8 cellular contexts compared by ENCODE assay signal in genomic region chr19:10230155-10230903, GRCh38. TPM values are rescaled to one million over a fixed set of nuclear protein-coding genes. Genes with fewer than 3 reads are reported as not detected.
A peak's percentile ranks its signal among the peaks of the same experiment; 100 is the strongest.
DNase-seq lines count a peak whose midpoint lies in the region; ATAC-seq and TF ChIP-seq lines count a peak whose summit lies in the region.

No MANE protein-coding gene starts in this region.

- peak overlapping the region; percentile 43; the same call in 1 of the 2 replicates for H2BK20ac ChIP-seq in IMR-90 (ENCODE audit: low read depth, low read length)

- intact Hi-C loops in IMR-90 (cut with micrococcal nuclease) = loop anchor here (2.0 kb wide), 1 partner anchor 36 kb away; the partner anchor contains the start of gene DNMT1
- intact Hi-C loops in naive thymus-derived CD4-positive, alpha-beta T cell (cut with micrococcal nuclease) = loop anchor here in 1 of 2 donors (2.0 kb wide), 1 partner anchor 36 kb away; the partner anchor contains the start of gene DNMT1

- peaks cover 25% of the 10 kb centered on the region for H4K20me1 ChIP-seq in IMR-90 (ENCODE audit: insufficient read depth, low read length)

- no peaks in the 10 kb centered on the region for H3K27me3 ChIP-seq in IMR-90 (ENCODE audit: control insufficient read depth, insufficient read depth, low read length)
- H3K27me3 ChIP-seq in naive thymus-derived CD4-positive, alpha-beta T cell (ENCODE audit: control insufficient read depth in 2 of 2, insufficient read depth in 2 of 2, low read length in 2 of 2) = no peaks in the 10 kb centered on the region

- no peak overlapping the region for H2BK15ac ChIP-seq in IMR-90 (ENCODE audit: low read depth, low read length)

- dilution Hi-C loops in IMR-90 (cut with HindIII; ENCODE audit: low sequenced_read_pairs, unreplicated experiment) = no loop called here

- peak overlapping the region; percentile 93 for H2AFZ ChIP-seq in IMR-90 (replicated peaks; ENCODE audit: low read length, poor library complexity)

- WGBS in IMR-90 (ENCODE audit: extremely low coverage in 2 of 2, insufficient read length in 1 of 2), 2 experiments = 0% methylated on average over 4 of the region's 72 CpGs; no CpG with 5 or more reads in 1 of the 2 experiments

- H3K36me3 ChIP-seq in IMR-90 (ENCODE audit: control insufficient read depth, insufficient read depth, low read length) = peaks cover 7% of the 10 kb centered on the region; the same call in 1 of the 2 replicates
- H3K36me3 ChIP-seq in naive thymus-derived CD4-positive, alpha-beta T cell (ENCODE audit: control insufficient read depth in 2 of 3, insufficient read depth in 3 of 3, low read length in 3 of 3) = peaks cover 0 to 9% (median 0%) of the 10 kb centered on the region in 3 experiments

- H4K5ac ChIP-seq in IMR-90 (ENCODE audit: low read depth, low read length) = peak overlapping the region; percentile 47

- no peaks in the 10 kb centered on the region for H3K9me3 ChIP-seq in IMR-90 (ENCODE audit: control insufficient read depth, insufficient read depth, low read length)
- no peaks in the 10 kb centered on the region for H3K9me3 ChIP-seq in naive thymus-derived CD4-positive, alpha-beta T cell (ENCODE audit: control insufficient read depth in 2 of 3, low read length in 3 of 3)

- peak overlapping the region; percentile 89 for H3K27ac ChIP-seq in IMR-90 (ENCODE audit: insufficient read depth, low read length)
- peak overlapping the region; percentile 94 for H3K27ac ChIP-seq in naive thymus-derived CD4-positive, alpha-beta T cell (ENCODE audit: low read depth, low read length)

- peak overlapping the region; percentile 62 to 75 for H4K8ac ChIP-seq in IMR-90 (ENCODE audit: low read depth in 2 of 2, low read length in 2 of 2)

- 0 out of 2 replicates have a peak overlapping the region, but pooled peaks have one; percentile 27 for H3K56ac ChIP-seq in IMR-90 (ENCODE audit: extremely low read depth, insufficient read depth, low read length)

- no peak overlapping the region for H3K27ac Mint-ChIP-seq in endothelial cell (ENCODE audit: unreplicated experiment)
- peak overlapping the region; percentile 28 to 89 (median 82) for H3K27ac Mint-ChIP-seq in naive thymus-derived CD4-positive, alpha-beta T cell

- no peak for TF ChIP-seq CTCF in IMR-90 (conservative IDR thresholded peaks at IDR 0.05; ENCODE audit: low read depth, low read length)
- peak; percentile 15 for TF ChIP-seq CTCF in endothelial cell (IDR thresholded peaks at IDR 0.05; ENCODE audit: unreplicated experiment)

- peak overlapping the region; percentile 74 for H2AK5ac ChIP-seq in IMR-90 (ENCODE audit: low read depth, low read length)

- H3K4me3 Mint-ChIP-seq in endothelial cell (ENCODE audit: unreplicated experiment) = peak overlapping the region; percentile 86
- H3K4me3 Mint-ChIP-seq in naive thymus-derived CD4-positive, alpha-beta T cell = peak overlapping the region; percentile 79 to 94 (median 88)

- peaks cover 8% of the 10 kb centered on the region for H3K36me3 Mint-ChIP-seq in endothelial cell (ENCODE audit: low read depth, unreplicated experiment)
- no peaks in the 10 kb centered on the region for H3K36me3 Mint-ChIP-seq in naive thymus-derived CD4-positive, alpha-beta T cell

- H3K9me3 Mint-ChIP-seq in endothelial cell (ENCODE audit: unreplicated experiment) = no peaks in the 10 kb centered on the region
- H3K9me3 Mint-ChIP-seq in naive thymus-derived CD4-positive, alpha-beta T cell = no peaks in the 10 kb centered on the region

- H4K91ac ChIP-seq in IMR-90 (ENCODE audit: insufficient read depth, low read depth, low read length) = peak overlapping the region; percentile 72

- BruUV-seq in IMR-90 (replicated peaks; lab: Mats Ljungman, UMichigan) = no TSS peak

- CTCF ChIA-PET in IMR-90 (lab: Yijun Ruan, JAX) = no interaction called here
- CTCF ChIA-PET in naive thymus-derived CD4-positive, alpha-beta T cell (lab: Charles Lee) = interaction anchor here (5.1 kb wide), 1 partner anchor 20 kb away, joined by 44 read pairs; the partner anchor contains the start of gene MRPL4

- H3K4me3 ChIP-seq in IMR-90 (ENCODE audit: insufficient read depth, low read depth, low read length) = peak overlapping the region; percentile 87
- peak overlapping the region; percentile 81 for H3K4me3 ChIP-seq in naive thymus-derived CD4-positive, alpha-beta T cell (ENCODE audit: low read length)

- H2BK5ac ChIP-seq in IMR-90 (ENCODE audit: low read depth, low read length, poor library complexity, severe bottlenecking) = peak overlapping the region; percentile 63

- TF ChIP-seq POLR2A in IMR-90 (IDR thresholded peaks at IDR 0.05; ENCODE audit: low read depth, low read length) = peak; percentile 41

- H3K4me2 ChIP-seq in IMR-90 (ENCODE audit: low read depth, low read length) = peak overlapping the region; percentile 91

- H3K9ac ChIP-seq in IMR-90 (ENCODE audit: low read depth, low read length) = peak overlapping the region; percentile 92

- peaks cover 6% of the 10 kb centered on the region for H3K27me3 Mint-ChIP-seq in endothelial cell (ENCODE audit: unreplicated experiment)
- H3K27me3 Mint-ChIP-seq in naive thymus-derived CD4-positive, alpha-beta T cell = no peaks in the 10 kb centered on the region

- ATAC-seq in IMR-90 (ENCODE audit: low read depth) = peak; percentile 39
- peak; percentile 79 for ATAC-seq in naive thymus-derived CD4-positive, alpha-beta T cell
- ATAC-seq in stimulated activated naive CD8-positive, alpha-beta T cell treated with anti-CD3 and anti-CD28 coated beads, Interleukin-15, Interleukin-2, amounts not matched to agents 100 U/mL and 50 U/mL, for 24 hours = peak; percentile 37

- peaks cover 6% of the 10 kb centered on the region for H3K4me1 Mint-ChIP-seq in endothelial cell (ENCODE audit: unreplicated experiment)
- peaks cover 7 to 30% (median 19%) of the 10 kb centered on the region in 7 donors for H3K4me1 Mint-ChIP-seq in naive thymus-derived CD4-positive, alpha-beta T cell

- H3K23ac ChIP-seq in IMR-90 (ENCODE audit: low read depth, low read length) = peak overlapping the region; percentile 41; the same call in 1 of the 2 replicates

- DNase-seq in EH (ENCODE audit: low read depth) = peak; percentile 47
- peak; percentile 58 for DNase-seq in IMR-90
- peak; percentile 79 for DNase-seq in activated CD8-positive, alpha-beta memory T cell treated with anti-CD3 and anti-CD28 coated beads for 24 hours
- DNase-seq in endothelial cell (ENCODE audit: low spot score) = peak; percentile 66
- peak in 8 of 9 donors; percentile 32 to 71 (median 41) for DNase-seq in naive thymus-derived CD4-positive, alpha-beta T cell
- peak; percentile 62 for DNase-seq in stimulated activated naive CD8-positive, alpha-beta T cell treated with anti-CD3 and anti-CD28 coated beads, Interleukin-15, Interleukin-2, amounts not matched to agents 100 U/mL and 50 U/mL, for 24 hours
- DNase-seq in NCI-H524 treated with DMSO at 0.1 percent for 48 hours (lab: John Stamatoyannopoulos, UW) = no peak
- DNase-seq in NCI-H774 (lab: John Stamatoyannopoulos, UW) = no peak

- H3K4ac ChIP-seq in IMR-90 (ENCODE audit: low read depth, low read length) = peak overlapping the region; percentile 90

- POLR2A ChIA-PET in IMR-90 (lab: Charles Lee; ENCODE audit: unreplicated experiment) = no interaction called here
- POLR2A ChIA-PET in naive thymus-derived CD4-positive, alpha-beta T cell (lab: Charles Lee) = interaction anchor here (0.7 to 1.3 kb wide), 5 partner anchors 19 to 126 kb away, joined by 3 to 10 read pairs (median 5); partner anchors contain the start of gene MRPL4

- peaks cover 29 to 59% of the 10 kb centered on the region in 2 experiments; a peak in 3 of 4 replicates for H3K79me1 ChIP-seq in IMR-90 (ENCODE audit: low read depth in 1 of 2, low read length in 2 of 2)

- no peak for TF ChIP-seq RAD21 in IMR-90 (IDR thresholded peaks at IDR 0.05; ENCODE audit: low read length)

- H2BK120ac ChIP-seq in IMR-90 (ENCODE audit: low read depth, low read length) = peak overlapping the region; percentile 65

- peak overlapping the region; percentile 93 for H3K14ac ChIP-seq in IMR-90 (replicated peaks; ENCODE audit: low read depth, low read length)

- peaks cover 27% of the 10 kb centered on the region for H3K4me1 ChIP-seq in IMR-90 (ENCODE audit: control insufficient read depth, insufficient read depth, low read length)
- peaks cover 12% of the 10 kb centered on the region in 2 donors for H3K4me1 ChIP-seq in naive thymus-derived CD4-positive, alpha-beta T cell (ENCODE audit: control insufficient read depth in 2 of 2, insufficient read depth in 2 of 2, low read length in 2 of 2)

- in situ Hi-C loops in IMR-90 (cut with MboI; ENCODE audit: low sequenced_read_pairs) = no loop called here

- H2AK9ac ChIP-seq in IMR-90 (replicated peaks; ENCODE audit: low read depth, low read length, poor library complexity) = peak overlapping the region; percentile 97

- H3K9me1 ChIP-seq in IMR-90 (ENCODE audit: insufficient read depth, low read length) = peaks cover 14% of the 10 kb centered on the region

- H3K18ac ChIP-seq in IMR-90 (ENCODE audit: low read depth, low read length) = peak overlapping the region; percentile 74

RNA-seq across cellular contexts. Expression of gene S1PR2, which starts 0.8 kb away (rescaled TPM):
- total RNA-seq in IMR-90 (2012; rRNA removed) (14.0 and 16.7 TPM in 2 replicates), endothelial cell (ENCODE audit: unreplicated experiment) (9.3 TPM)
- 15.0 and 16.1 TPM in 2 replicates for polyA plus RNA-seq in IMR-90 (2012; rRNA removed)
- polyA plus RNA-seq in IMR-90 (2012; cell fraction: cytosol; rRNA removed) = 9.2 and 22.6 TPM in 2 replicates
- 14.1 and 14.9 TPM in 2 replicates for polyA plus RNA-seq in IMR-90 (2012; cell fraction: nucleus; rRNA removed; ENCODE audit: low replicate concordance)
- 1 to 10 TPM; 3.4 to 6.8 (median 5.2) TPM for total RNA-seq in naive thymus-derived CD4-positive, alpha-beta T cell
- polyA plus RNA-seq in naive thymus-derived CD4-positive, alpha-beta T cell = under 1 TPM; 0.64 to 0.81 TPM

RNA-seq across cellular contexts. Expression of gene MRPL4, which starts 21.7 kb away (rescaled TPM):
- total RNA-seq in IMR-90 (2012; rRNA removed) = 32.8 and 36.4 TPM in 2 replicates
- 108 and 123 TPM in 2 replicates for polyA plus RNA-seq in IMR-90 (2012; rRNA removed)
- polyA plus RNA-seq in IMR-90 (2012; cell fraction: cytosol; rRNA removed) = 136 and 153 TPM in 2 replicates
- polyA plus RNA-seq in IMR-90 (2012; cell fraction: nucleus; rRNA removed; ENCODE audit: low replicate concordance) = 66.4 and 160 TPM in 2 replicates
- total RNA-seq in endothelial cell (ENCODE audit: unreplicated experiment) = 51.3 TPM
- 10 to 100 TPM; 36.8 to 70.5 (median 43.0) TPM for total RNA-seq in naive thymus-derived CD4-positive, alpha-beta T cell
- polyA plus RNA-seq in naive thymus-derived CD4-positive, alpha-beta T cell = 10 to 100 TPM; 24.9 to 34.1 TPM

RNA-seq across cellular contexts. Expression of gene DNMT1, which starts 35.6 kb away (rescaled TPM):
- total RNA-seq in IMR-90 (2012; rRNA removed) (26.2 and 40.3 TPM in 2 replicates), endothelial cell (ENCODE audit: unreplicated experiment) (119 TPM)
- 83.6 and 88.1 TPM in 2 replicates for polyA plus RNA-seq in IMR-90 (2012; rRNA removed)
- 36.6 and 47.1 TPM in 2 replicates for polyA plus RNA-seq in IMR-90 (2012; cell fraction: cytosol; rRNA removed)
- polyA plus RNA-seq in IMR-90 (2012; cell fraction: nucleus; rRNA removed; ENCODE audit: low replicate concordance) = 214 and 325 TPM in 2 replicates
- 100 to 1,000 TPM; 175 to 334 (median 194) TPM for total RNA-seq in naive thymus-derived CD4-positive, alpha-beta T cell
- polyA plus RNA-seq in naive thymus-derived CD4-positive, alpha-beta T cell = 100 to 1,000 TPM; 113 to 153 TPM

RNA-seq across cellular contexts. Expression of gene ICAM1, which starts 40.6 kb away (rescaled TPM):
- total RNA-seq in IMR-90 (2012; rRNA removed) = 6.9 and 10.6 TPM in 2 replicates
- 18.3 and 19.1 TPM in 2 replicates for polyA plus RNA-seq in IMR-90 (2012; rRNA removed)
- polyA plus RNA-seq in IMR-90 (2012; cell fraction: cytosol; rRNA removed) = 11.0 and 21.7 TPM in 2 replicates
- 16.7 and 18.8 TPM in 2 replicates for polyA plus RNA-seq in IMR-90 (2012; cell fraction: nucleus; rRNA removed; ENCODE audit: low replicate concordance)
- total RNA-seq in endothelial cell (ENCODE audit: unreplicated experiment) = 7.2 TPM
- total RNA-seq in naive thymus-derived CD4-positive, alpha-beta T cell = 10 to 100 TPM in 3 of 5 experiments, 1 to 10 TPM in 2; 3.6 to 47.2 (median 16.3) TPM
- 1 to 10 TPM; 1.2 to 3.9 TPM for polyA plus RNA-seq in naive thymus-derived CD4-positive, alpha-beta T cell

RNA-seq across cellular contexts. Expression of gene ICAM4, which starts 56.4 kb away (rescaled TPM):
- total RNA-seq in IMR-90 (2012; rRNA removed) = 2.3 and 2.5 TPM in 2 replicates
- 4.0 TPM in 2 replicates for polyA plus RNA-seq in IMR-90 (2012; rRNA removed)
- polyA plus RNA-seq in IMR-90 (2012; cell fraction: cytosol; rRNA removed) = 4.6 and 6.4 TPM in 2 replicates
- 1.1 and 1.2 TPM in 2 replicates for polyA plus RNA-seq in IMR-90 (2012; cell fraction: nucleus; rRNA removed; ENCODE audit: low replicate concordance)
- total RNA-seq in endothelial cell (ENCODE audit: unreplicated experiment) = 0.36 TPM
- 1 to 10 TPM in 3 of 5 experiments, under 1 TPM in 2; 0.40 to 3.7 (median 1.2) TPM for total RNA-seq in naive thymus-derived CD4-positive, alpha-beta T cell
- polyA plus RNA-seq in naive thymus-derived CD4-positive, alpha-beta T cell = under 1 TPM; 0.52 to 0.55 TPM

Comparison
In these comparisons a context has a peak if more than half of its experiments do, and no peak if none do; other contexts are left out.
1. DNase-seq: peak in EH (single experiment), IMR-90 (single experiment), activated CD8-positive, alpha-beta memory T cell treated with anti-CD3 and anti-CD28 coated beads for 24 hours (single experiment), endothelial cell (single experiment), naive thymus-derived CD4-positive, alpha-beta T cell (8 of 9) and stimulated activated naive CD8-positive, alpha-beta T cell treated with anti-CD3 and anti-CD28 coated beads, Interleukin-15, Interleukin-2, amounts not matched to agents 100 U/mL and 50 U/mL, for 24 hours (single experiment); none in NCI-H524 treated with DMSO at 0.1 percent for 48 hours (single experiment) and NCI-H774 (single experiment).
2. Peak in every context shown above with its lines, with median percentiles within 50 percentile points of each other: ATAC-seq.